ENCODE assay signal across 20 cellular contexts in the genomic region with DNA sequence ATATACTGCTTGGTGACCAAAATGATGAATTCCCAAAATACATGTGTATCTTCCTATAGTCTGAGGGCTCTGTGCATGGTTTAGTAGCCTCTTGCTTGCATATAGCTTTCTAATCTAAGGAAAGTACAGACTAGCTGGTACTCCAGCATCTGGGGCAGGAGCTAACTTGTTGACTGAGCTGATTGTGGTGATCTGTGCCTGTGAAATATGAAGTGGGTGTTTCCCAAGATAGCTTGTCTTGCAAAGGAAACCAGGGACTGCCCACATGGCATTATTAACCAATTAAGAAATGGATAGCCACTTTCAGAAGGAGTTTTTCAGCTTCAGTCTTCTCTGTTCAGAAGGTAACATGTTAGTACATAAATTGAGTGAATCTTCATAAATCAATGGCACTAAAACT.
DNase-seq lines count a peak whose midpoint lies in the region; ATAC-seq and TF ChIP-seq lines count a peak whose summit lies in the region.
"Had no signal": no experiment of that assay in that cellular context is flagged by ENCODE, and none has a peak within 500 bp of the region (broad histone marks: within the 10 kb centered on the region; RNA-seq: fewer than 3 reads in every experiment).

No MANE protein-coding gene starts in this region.

- TF ChIP-seq CTCF in astrocyte of the spinal cord (IDR thresholded peaks at IDR 0.05; ENCODE audit: low read depth, low read length) (no peak), fibroblast of villous mesenchyme (IDR thresholded peaks at IDR 0.05; ENCODE audit: insufficient read depth, low read depth, low read length) (no peak)

- no peaks in the 10 kb centered on the region for H3K27me3 ChIP-seq in trophoblast cell (ENCODE audit: insufficient read depth, low read length)
- H3K27me3 ChIP-seq: transverse colon had no signal

- no peak overlapping the region for H3K14ac ChIP-seq in trophoblast cell (ENCODE audit: low read length)

- no peak overlapping the region for H3K27ac ChIP-seq in trophoblast cell (ENCODE audit: low read depth, low read length)
- H3K27ac ChIP-seq in substantia nigra (ENCODE audit: low read depth, low read length, poor library complexity, severe bottlenecking) = no peak overlapping the region
- H3K27ac ChIP-seq: transverse colon had no signal

- peak; percentile 9 for DNase-seq in AG20443 (ENCODE audit: low spot score)
- DNase-seq in LHCN-M2 (ENCODE audit: low read depth) = peak; percentile 6
- peak; percentile 27 for DNase-seq in astrocyte of the spinal cord (ENCODE audit: low read depth, low spot score)
- peak; percentile 11 for DNase-seq in fibroblast of villous mesenchyme (ENCODE audit: low read depth)
- DNase-seq in trophoblast cell = no peak
- DNase-seq in stimulated activated CD4-positive, alpha-beta T cell treated with anti-CD3 and anti-CD28 coated beads, Interleukin-2, amount 100 ng/mL, for 24 hours = no peak
- DNase-seq in substantia nigra (lab: John Stamatoyannopoulos, UW) = no peak
- DNase-seq: activated CD4-positive, alpha-beta T cell treated with anti-CD3 and anti-CD28 coated beads for 36 hours; activated T-cell treated with anti-CD3 and anti-CD28 coated beads, Interleukin-2, amount 50 U/mL, for 48 hours; CD8-positive, alpha-beta T cell; DMS53; H9; NCI-H2171; NCI-H526; posterior cingulate gyrus; stimulated activated naive CD4-positive, alpha-beta T cell treated with Interleukin-2 at 50 U/mL for 16 hours; T-helper 1 cell; transverse colon had no signal

- no peak overlapping the region for H2AK5ac ChIP-seq in trophoblast cell (ENCODE audit: low read length)

- no peak overlapping the region for H3K9ac ChIP-seq in trophoblast cell (ENCODE audit: low read length)

- no peaks in the 10 kb centered on the region for H3K79me1 ChIP-seq in trophoblast cell (ENCODE audit: low read length)

- no peaks in the 10 kb centered on the region for H3K4me1 ChIP-seq in trophoblast cell (ENCODE audit: control insufficient read depth in 1 of 2, insufficient read depth in 2 of 2, low read length in 2 of 2)

- in situ Hi-C loops in astrocyte of the spinal cord (cut with HindIII; ENCODE audit: low sequenced_read_pairs) = no loop called here

- no peak overlapping the region for H4K91ac ChIP-seq in trophoblast cell (ENCODE audit: low read depth, low read length)

- no peak overlapping the region for H4K12ac ChIP-seq in trophoblast cell (ENCODE audit: low read depth, low read length)

- H4K8ac ChIP-seq in trophoblast cell (ENCODE audit: low read depth, low read length) = no peak overlapping the region

- no peak for ATAC-seq in GM19455 (IDR thresholded peaks at IDR 0.05; ENCODE audit: unreplicated experiment)
- ATAC-seq: activated CD4-positive, alpha-beta T cell treated with anti-CD3 and anti-CD28 coated beads for 36 hours; activated naive CD4-positive, alpha-beta T cell treated with anti-CD3 and anti-CD28 coated beads, Interleukin-2, amount 50 U/mL, for 72 hours; CD8-positive, alpha-beta T cell had no signal

- H3K36me3 ChIP-seq in trophoblast cell (ENCODE audit: control insufficient read depth in 1 of 2, insufficient read depth in 2 of 2, low read length in 2 of 2) = no peaks in the 10 kb centered on the region
- H3K36me3 ChIP-seq: transverse colon had no signal

- no peak overlapping the region for H2AFZ ChIP-seq in trophoblast cell (ENCODE audit: insufficient read depth, low read length, poor library complexity)

- no peak overlapping the region for H3K4ac ChIP-seq in trophoblast cell (ENCODE audit: low read depth, low read length)

- H3K4me3 ChIP-seq in astrocyte of the spinal cord (ENCODE audit: low read depth, low read length) (no peak overlapping the region), fibroblast of villous mesenchyme (ENCODE audit: low read depth, low read length) (no peak overlapping the region), trophoblast cell (ENCODE audit: low read depth, low read length) (no peak overlapping the region)
- H3K4me3 ChIP-seq: transverse colon had no signal

- H3K4me2 ChIP-seq in trophoblast cell (ENCODE audit: low read length) = no peak overlapping the region

- H3K18ac ChIP-seq in trophoblast cell (ENCODE audit: low read length) = no peak overlapping the region

- no peak overlapping the region for H2BK5ac ChIP-seq in trophoblast cell (ENCODE audit: low read depth, low read length, poor library complexity)

- H3K9me3 ChIP-seq in trophoblast cell (ENCODE audit: insufficient read depth, low read depth, low read length) = no peaks in the 10 kb centered on the region
- H3K9me3 ChIP-seq: transverse colon had no signal

- no peak overlapping the region for H2BK12ac ChIP-seq in trophoblast cell (ENCODE audit: low read length)

- no peak overlapping the region for H2BK120ac ChIP-seq in trophoblast cell (ENCODE audit: insufficient read depth, low read length, poor library complexity)

- no peak overlapping the region for H3K23ac ChIP-seq in trophoblast cell (ENCODE audit: low read length)

- no peaks in the 10 kb centered on the region for H3K79me2 ChIP-seq in trophoblast cell (ENCODE audit: control insufficient read depth, insufficient read depth, low read length, poor library complexity)

Comparison
In these comparisons a context has a peak if more than half of its experiments do, and no peak if none do; other contexts are left out.
1. DNase-seq: peak in AG20443 (single experiment), LHCN-M2 (single experiment), astrocyte of the spinal cord (single experiment) and fibroblast of villous mesenchyme (single experiment); none in trophoblast cell (0 of 2), stimulated activated CD4-positive, alpha-beta T cell treated with anti-CD3 and anti-CD28 coated beads, Interleukin-2, amount 100 ng/mL, for 24 hours (0 of 2) and substantia nigra (0 of 49).